8 cellular contexts compared by ENCODE assay signal in genomic region chr5:5523066-5523505, GRCh38.
A peak's percentile ranks its signal among the peaks of the same experiment; 100 is the strongest.
DNase-seq lines count a peak whose midpoint lies in the region; ATAC-seq and TF ChIP-seq lines count a peak whose summit lies in the region.

No MANE protein-coding gene starts in this region.

- H3K27me3 ChIP-seq in PC-3 (ENCODE audit: low read length) (peaks cover 34% of the 10 kb centered on the region), esophagus squamous epithelium (no peaks in the 10 kb centered on the region)

- H3K4me3 ChIP-seq in PC-3 (ENCODE audit: low read length) = peak overlapping the region; percentile 38; the same call in 1 of the 2 replicates
- H3K4me3 ChIP-seq in esophagus squamous epithelium = no peak overlapping the region

- peak overlapping the region; percentile 66 for H2AFZ ChIP-seq in PC-3 (ENCODE audit: low read length)

- H3K9me2 ChIP-seq in PC-3 (replicated peaks; ENCODE audit: low read length) = no peaks in the 10 kb centered on the region

- H3K27ac ChIP-seq in PC-3 (ENCODE audit: low read length) = no peak overlapping the region
- H3K27ac ChIP-seq in esophagus squamous epithelium = no peak overlapping the region

- WGBS in esophagus squamous epithelium, 2 donors = 80 to 81% methylated on average over 6 of the region's 6 CpGs

- TF ChIP-seq CTCF in PC-3 (conservative IDR thresholded peaks at IDR 0.05; ENCODE audit: low read depth, low read length) = no peak
- TF ChIP-seq CTCF in esophagus squamous epithelium (IDR thresholded peaks at IDR 0.05) = no peak

- H3K9ac ChIP-seq in PC-3 (ENCODE audit: low read length) = no peak overlapping the region

- H3K79me2 ChIP-seq in PC-3 (ENCODE audit: low read length) = no peaks in the 10 kb centered on the region

- no peaks in the 10 kb centered on the region for H3F3A ChIP-seq in PC-3 (ENCODE audit: low read length, unreplicated experiment)

- peak overlapping the region; percentile 60 for H3K4me2 ChIP-seq in PC-3 (ENCODE audit: low read length)

- no peak for TF ChIP-seq POLR2A in esophagus squamous epithelium (IDR thresholded peaks at IDR 0.05)

- no TSS peak for BruUV-seq in PC-3 (replicated peaks; lab: Mats Ljungman, UMichigan)

- peak; percentile 93 for ATAC-seq in HG02884 (IDR thresholded peaks at IDR 0.05; ENCODE audit: unreplicated experiment)
- no peak for ATAC-seq in PC-3
- ATAC-seq in esophagus mucosa = no peak

- no peaks in the 10 kb centered on the region for H3K9me3 ChIP-seq in PC-3 (ENCODE audit: low read length)
- H3K9me3 ChIP-seq in esophagus squamous epithelium = no peaks in the 10 kb centered on the region

- H3K4me1 ChIP-seq in PC-3 (ENCODE audit: insufficient read depth, low read length) (no peaks in the 10 kb centered on the region), esophagus squamous epithelium (no peaks in the 10 kb centered on the region)

- POLR2A ChIA-PET in PC-3 (lab: Charles Lee; ENCODE audit: unreplicated experiment) = no interaction called here

- DNase-seq in stimulated activated naive CD4-positive, alpha-beta T cell (lab: John Stamatoyannopoulos, UW) = peak in 4 of 6 experiments; percentile 4 to 60 (median 57)
- DNase-seq in stimulated activated naive CD4-positive, alpha-beta T cell treated with Interleukin-2 at 50 U/mL for 16 hours (lab: John Stamatoyannopoulos, UW) = no peak
- peak; percentile 10 for DNase-seq in PC-3
- peak; percentile 1 for DNase-seq in iris pigment epithelial cell (ENCODE audit: low read depth)
- no peak for DNase-seq in putamen (ENCODE audit: low spot score)
- no peak for DNase-seq in esophagus squamous epithelium (lab: John Stamatoyannopoulos, UW)

- H3K36me3 ChIP-seq in PC-3 (ENCODE audit: low read depth, low read length) (no peaks in the 10 kb centered on the region), esophagus squamous epithelium (no peaks in the 10 kb centered on the region)

- intact Hi-C loops in PC-3 (cut with micrococcal nuclease) (no loop called here), esophagus squamous epithelium (cut with DNase I) (no loop called here)

- CTCF ChIA-PET in PC-3 (lab: Charles Lee) = no interaction called here

- H4K20me1 ChIP-seq in PC-3 (ENCODE audit: low read length) = no peaks in the 10 kb centered on the region

Comparison
In these comparisons a context has a peak if more than half of its experiments do, and no peak if none do; other contexts are left out.
1. DNase-seq: peak in stimulated activated naive CD4-positive, alpha-beta T cell (4 of 6), PC-3 (single experiment) and iris pigment epithelial cell (single experiment); none in stimulated activated naive CD4-positive, alpha-beta T cell treated with Interleukin-2 at 50 U/mL for 16 hours (single experiment), putamen (single experiment) and esophagus squamous epithelium (single experiment).